8 cellular contexts compared by ENCODE assay signal in genomic region chr1:19485362-19486187, GRCh38. TPM values are rescaled to one million over a fixed set of nuclear protein-coding genes. Genes with fewer than 3 reads are reported as not detected.
DNase-seq lines count a peak whose midpoint lies in the region; ATAC-seq and TF ChIP-seq lines count a peak whose summit lies in the region.

TSS of gene CAPZB (minus strand) at chr1:19485539. CDS start at chr1:19485438, 101 bp downstream.

- ATAC-seq in GM18867 (IDR thresholded peaks at IDR 0.05; ENCODE audit: unreplicated experiment): peak; percentile 80
- peak; percentile 68 for ATAC-seq in HG03097 (IDR thresholded peaks at IDR 0.05; ENCODE audit: low FRiP score, unreplicated experiment)

- no peaks in the 10 kb centered on the region for H3K27me3 ChIP-seq in spleen (replicated peaks in 1 of 7)

- peak within 1 kb of the TSS; percentile 76 to 99 (median 94) for H3K4me3 ChIP-seq in spleen

- in situ Hi-C loops in ACHN (cut with HindIII; ENCODE audit: low pct_ligation_motif_present, low pct_unique_long_range_greater_than_20kb, low sequenced_read_pairs): no loop called here

- 0 to 1% (median 0%) methylated on average over 36 to 104 of the region's 106 CpGs for WGBS in spleen, 5 donors

- TF ChIP-seq CTCF in spleen (IDR thresholded peaks at IDR 0.05 in 8 of 11, conservative IDR thresholded peaks at IDR 0.05 in 3 of 11): peak in 1 of 11 experiments; percentile 15

- DNase-seq in ACHN (peak; percentile 88), NCI-H2196 treated with DMSO at 0.1 percent for 48 hours (lab: John Stamatoyannopoulos, UW; ENCODE audit: unreplicated experiment) (peak; percentile 83), caudate nucleus (lab: John Stamatoyannopoulos, UW) (peak in 60 of 61 donors; percentile 60 to 96 (median 88)), inferior parietal cortex (ENCODE audit: extremely low spot score) (peak; percentile 80), spleen (peak; percentile 99)
- peak; percentile 86 to 97 (median 92) for DNase-seq in activated CD4-positive, CD25-positive, alpha-beta regulatory T cell (lab: John Stamatoyannopoulos, UW)

- peaks cover 51 to 76% (median 63%) of the 10 kb centered on the region in 6 donors for H3K4me1 ChIP-seq in spleen

- no peaks in the 10 kb centered on the region for H3K9me3 ChIP-seq in spleen

- peaks cover 0 to 35% (median 0%) of the 10 kb centered on the region in 6 donors for H3K36me3 ChIP-seq in spleen

- peak within 1 kb of the TSS; percentile 90 for H3K27ac ChIP-seq in caudate nucleus (ENCODE audit: low read depth, low read length)
- peak within 1 kb of the TSS; percentile 95 to 100 (median 98) for H3K27ac ChIP-seq in spleen

- peak in 1 of 3 donors; percentile 63 for TF ChIP-seq POLR2A in spleen (IDR thresholded peaks at IDR 0.05)

- intact Hi-C loops in spleen (cut with DNase I; ENCODE audit: low total_unique reads): loop anchor here (10.0 kb wide), 1 partner anchor 109 kb away; a partner anchor contains a TSS

RNA-seq across cellular contexts. Expression of gene CAPZB, which starts in this region (rescaled TPM):
- total RNA-seq in spleen: 100 to 1,000 TPM; 139 to 386 (median 302) TPM
- polyA plus RNA-seq in spleen: 100 to 1,000 TPM; 221 to 281 (median 274) TPM

Comparison
In these comparisons a context has a peak if more than half of its experiments do, and no peak if none do; other contexts are left out.
1. Peak in every context shown above with its lines: DNase-seq, ATAC-seq, H3K4me3 ChIP-seq and H3K27ac ChIP-seq.